ENCODE assay signal across 26 cellular contexts in genomic region chr19:11067356-11068113, GRCh38. TPM values are rescaled to one million over a fixed set of nuclear protein-coding genes. Genes with fewer than 3 reads are reported as not detected.
DNase-seq lines count a peak whose midpoint lies in the region; ATAC-seq, FAIRE-seq and TF ChIP-seq lines count a peak whose summit lies in the region.
"Had no signal": no experiment of that assay in that cellular context is flagged by ENCODE, and none has a peak within 500 bp of the region (broad histone marks: within the 10 kb centered on the region; RNA-seq: fewer than 3 reads in every experiment).

No MANE protein-coding gene starts in this region.

- H2BK20ac ChIP-seq in H9 (ENCODE audit: low read depth, low read length, poor library complexity, severe bottlenecking), result no peak overlapping the region

- ATAC-seq in GM12878 (no peak), GM19452 (IDR thresholded peaks at IDR 0.05; ENCODE audit: unreplicated experiment) (no peak), GM18502 (IDR thresholded peaks at IDR 0.05; ENCODE audit: poor library complexity, unreplicated experiment) (no peak)
- ATAC-seq: effector memory CD8-positive, alpha-beta T cell; left lung; mucosa of descending colon had no signal

- H3K4ac ChIP-seq in H9 (ENCODE audit: low read depth, low read length), result no peak overlapping the region

- no peak for TF ChIP-seq EP300 in GM12878 (IDR thresholded peaks at IDR 0.05; ENCODE audit: borderline replicate concordance in 1 of 2, control insufficient read depth in 1 of 2, low read depth in 2 of 2, low read length in 2 of 2)

- H3K79me1 ChIP-seq in H9 (ENCODE audit: insufficient read depth, low read depth, low read length, poor library complexity, severe bottlenecking), result no peaks in the 10 kb centered on the region

- in situ Hi-C loops in GM12878 (cut with MboI), result no loop called here

- no peaks in the 10 kb centered on the region for H3K27me3 Mint-ChIP-seq in H9 (ENCODE audit: low read depth)
- H3K27me3 Mint-ChIP-seq: effector memory CD8-positive, alpha-beta T cell had no signal

- H3K4me3 Mint-ChIP-seq in H9, result no peak overlapping the region
- H3K4me3 Mint-ChIP-seq: activated B cell treated with CpG ODN at 0.5 μM for 24 hours; effector memory CD8-positive, alpha-beta T cell; T-helper 1 cell treated with Interleukin-12 subunit alpha and Interleukin-12 subunit beta and Interleukin-4 antibody, amounts not matched to agents 30 μg/mL and 1 μg/mL, for 36 hours had no signal

- peaks cover 5 to 11% of the 10 kb centered on the region in 2 experiments for H3K4me1 Mint-ChIP-seq in H9
- H3K4me1 Mint-ChIP-seq: activated B cell treated with CpG ODN at 0.5 μM for 24 hours had no signal

- H2BK120ac ChIP-seq in H9 (ENCODE audit: low read depth, low read length, poor library complexity, severe bottlenecking), result no peak overlapping the region

- POLR2A ChIA-PET in GM12878 (lab: Charles Lee), result no interaction called here

- no peaks in the 10 kb centered on the region; a peak in 1 of 5 replicates for H3K9me3 Mint-ChIP-seq in H9
- H3K9me3 Mint-ChIP-seq: effector memory CD8-positive, alpha-beta T cell; T-helper 1 cell treated with Interleukin-12 subunit alpha and Interleukin-12 subunit beta and Interleukin-4 antibody, amounts not matched to agents 30 μg/mL and 1 μg/mL, for 36 hours had no signal

- H3K4me2 ChIP-seq in H9 (ENCODE audit: insufficient read depth, insufficient read length, low read length) (no peak overlapping the region), GM12878 (ENCODE audit: control insufficient read depth, insufficient read depth) (no peak overlapping the region)

- H3K23ac ChIP-seq in H9 (ENCODE audit: insufficient read length, low read depth, low read length), result no peak overlapping the region

- RAD21 ChIA-PET in GM12878 (lab: Charles Lee; ENCODE audit: unreplicated experiment), result interaction anchor here (0.9 kb wide), 2 partner anchors 32 to 58 kb away, joined by 3 read pairs; no protein-coding TSS in a partner anchor

- no peak overlapping the region for H3T11ph ChIP-seq in H9 (ENCODE audit: low read length)

- H2AK5ac ChIP-seq in H9 (ENCODE audit: insufficient read length, low read length), result no peak overlapping the region

- CTCF ChIA-PET in GM12878 (lab: Yijun Ruan, JAX), result interaction anchor here (0.8 kb wide), 1 partner anchor 63 kb away, joined by 3 read pairs; no protein-coding TSS in a partner anchor

- H3K9ac ChIP-seq in H9 (ENCODE audit: extremely low read depth, insufficient read length, low read length) (no peak overlapping the region), GM12878 (ENCODE audit: control insufficient read depth, insufficient read depth, low read length) (no peak overlapping the region)

- H3K4me3 ChIP-seq in GM12878, result no peak overlapping the region
- no peak overlapping the region for H3K4me3 ChIP-seq in effector memory CD4-positive, alpha-beta T cell (ENCODE audit: insufficient read depth, low read depth, low read length, poor library complexity, severe bottlenecking)
- H3K4me3 ChIP-seq: HAP-1, left lung, MG63, mucosa of descending colon, thoracic aorta had no signal

- H3K36me3 Mint-ChIP-seq in H9 (ENCODE audit: insufficient read depth in 1 of 3, low read depth in 3 of 3), result peaks cover 29 to 38% (median 37%) of the 10 kb centered on the region in 3 experiments

- peak; percentile 41 for FAIRE-seq in GM12878 (lab: Jason Lieb, UNC)

- H3K79me2 ChIP-seq in H9 (ENCODE audit: insufficient read depth, low read length), result no peaks in the 10 kb centered on the region
- H3K79me2 ChIP-seq in GM12878 (ENCODE audit: control insufficient read depth, insufficient read depth, low read length), result no peaks in the 10 kb centered on the region

- H3K36me3 ChIP-seq in GM12878 (ENCODE audit: control insufficient read depth in 2 of 2, insufficient read depth in 2 of 2, low read length in 1 of 2), result peaks cover 2 to 5% of the 10 kb centered on the region in 2 experiments; a peak in 3 of 4 replicates
- H3K36me3 ChIP-seq in effector memory CD4-positive, alpha-beta T cell (ENCODE audit: control insufficient read depth, insufficient read depth, low read length), result no peaks in the 10 kb centered on the region
- H3K36me3 ChIP-seq: thoracic aorta had no signal

- H3K27ac Mint-ChIP-seq in H9, result peak overlapping the region in 2 of 3 experiments; percentile 25 to 83; a peak in 3 of 7 replicates
- H3K27ac Mint-ChIP-seq: activated B cell treated with CpG ODN at 0.5 μM for 24 hours; T-helper 1 cell treated with Interleukin-12 subunit alpha and Interleukin-12 subunit beta and Interleukin-4 antibody, amounts not matched to agents 30 μg/mL and 1 μg/mL, for 36 hours had no signal

- SMC1A ChIA-PET in GM12878 (lab: Charles Lee; ENCODE audit: uncharacterized antibody, unreplicated experiment), result no interaction called here

- H4K8ac ChIP-seq in H9 (replicated peaks; ENCODE audit: insufficient read length, low read depth, low read length), result no peak overlapping the region

- intact Hi-C loops in GM12878 (cut with micrococcal nuclease; ENCODE audit: unreplicated experiment), result no loop called here

- H2BK5ac ChIP-seq in H9 (ENCODE audit: insufficient read length, low read length), result no peak overlapping the region

- H3K4me1 ChIP-seq in H9 (ENCODE audit: insufficient read depth, low read length) (peaks cover 8% of the 10 kb centered on the region; the same call in 1 of the 2 replicates), GM12878 (ENCODE audit: control insufficient read depth, insufficient read depth, low read length) (no peaks in the 10 kb centered on the region)
- no peaks in the 10 kb centered on the region for H3K4me1 ChIP-seq in effector memory CD4-positive, alpha-beta T cell (ENCODE audit: control insufficient read depth, insufficient read depth, low read length, poor library complexity, severe bottlenecking)
- H3K4me1 ChIP-seq: BE2C, HAP-1 had no signal

- TF ChIP-seq CTCF in H9 (conservative IDR thresholded peaks at IDR 0.05) (no peak), GM12878 (IDR thresholded peaks at IDR 0.05 in 2 of 3, conservative IDR thresholded peaks at IDR 0.05 in 1 of 3; ENCODE audit: control insufficient read depth in 2 of 3, extremely low read depth in 1 of 3, insufficient read depth in 1 of 3, low read depth in 3 of 3, low read length in 3 of 3) (no peak)

- peaks cover 2% of the 10 kb centered on the region for H4K20me1 ChIP-seq in H9 (ENCODE audit: control insufficient read depth, insufficient read depth, insufficient read length)
- no peaks in the 10 kb centered on the region for H4K20me1 ChIP-seq in GM12878 (ENCODE audit: control insufficient read depth, insufficient read depth)

- no CpG with 5 or more reads among the region's 8 CpGs for WGBS in H9 (ENCODE audit: extremely low coverage, insufficient read length, low lambda C conversion rate)
- 100% methylated on average over 8 of the region's 8 CpGs for WGBS in GM12878 (ENCODE audit: insufficient coverage, insufficient replicate concordance, low lambda C conversion rate, missing lambda C conversion rate)

- no peak overlapping the region for H2BK15ac ChIP-seq in H9 (ENCODE audit: low read depth, low read length)

- H2BK12ac ChIP-seq in H9 (ENCODE audit: insufficient read length, low read depth, low read length), result no peak overlapping the region

- H3K14ac ChIP-seq in H9 (ENCODE audit: insufficient read depth, low read length), result no peak overlapping the region

- no peak overlapping the region for H3K18ac ChIP-seq in H9 (ENCODE audit: insufficient read length, low read depth, low read length)

- DNase-seq in EL, result peak; percentile 23
- DNase-seq in H9, result no peak
- no peak for DNase-seq in GM12878 (ENCODE audit: low read depth, low spot score)
- peak; percentile 70 for DNase-seq in myocyte (ENCODE audit: low read depth)
- DNase-seq in effector memory CD4-positive, alpha-beta T cell, result no peak
- DNase-seq: activated B cell treated with CpG ODN at 0.5 μM for 24 hours; activated effector memory CD4-positive, alpha-beta T cell treated with anti-CD3 and anti-CD28 coated beads, Interleukin-2, amount 50 U/mL, for 16 hours; anterior cingulate cortex; BE2C; cerebellar nuclear complex; effector memory CD8-positive, alpha-beta T cell; GF-D8; left lung; MG63; mucosa of descending colon; NCI-H1930; NCI-H446; occipital lobe; SHP77; stimulated activated CD4-positive, alpha-beta T cell treated with anti-CD3 and anti-CD28 coated beads, Interleukin-4, amount 100 ng/mL, for 4 hours; stimulated activated CD8-positive, alpha-beta memory T cell treated with anti-CD3 and anti-CD28 coated beads, Interleukin-4, amount 100 ng/mL, for 48 hours had no signal

- no peak for TF ChIP-seq RAD21 in GM12878 (IDR thresholded peaks at IDR 0.05; ENCODE audit: insufficient read depth, low read depth, low read length)

- H4K91ac ChIP-seq in H9 (ENCODE audit: insufficient read length, low read depth, low read length), result no peak overlapping the region

- H3K56ac ChIP-seq in H9 (ENCODE audit: insufficient read length, low read depth, low read length), result no peak overlapping the region

- BruUV-seq in GM12878 (replicated peaks; lab: Mats Ljungman, UMichigan), result no TSS peak

- H3K27ac ChIP-seq in H9 (ENCODE audit: insufficient read length, low read depth, low read length), result no peak overlapping the region
- H3K27ac ChIP-seq in GM12878 (ENCODE audit: control insufficient read depth, insufficient read depth), result no peak overlapping the region
- no peak overlapping the region for H3K27ac ChIP-seq in effector memory CD4-positive, alpha-beta T cell (ENCODE audit: insufficient read depth, low read length, poor library complexity, severe bottlenecking)
- H3K27ac ChIP-seq: left lung, thoracic aorta had no signal

- H2AFZ ChIP-seq in H9 (ENCODE audit: low read length), result no peak overlapping the region
- H2AFZ ChIP-seq in GM12878 (ENCODE audit: control insufficient read depth, low read depth, low read length), result no peak overlapping the region

- H3K27me3 ChIP-seq in H9 (ENCODE audit: insufficient read depth, low read length) (no peaks in the 10 kb centered on the region), GM12878 (replicated peaks in 1 of 2; ENCODE audit: control insufficient read depth in 2 of 2, insufficient read depth in 2 of 2, low read length in 1 of 2) (no peaks in the 10 kb centered on the region)
- H3K27me3 ChIP-seq in effector memory CD4-positive, alpha-beta T cell (replicated peaks; ENCODE audit: control insufficient read depth, insufficient read depth, low read length, poor library complexity, severe bottlenecking), result no peaks in the 10 kb centered on the region
- H3K27me3 ChIP-seq: BE2C, left lung, MG63 had no signal

- H3K9me3 ChIP-seq in H9 (ENCODE audit: control insufficient read depth, low read depth, low read length), result no peaks in the 10 kb centered on the region
- no peaks in the 10 kb centered on the region for H3K9me3 ChIP-seq in GM12878 (replicated peaks; ENCODE audit: control insufficient read depth, insufficient read depth, low read length)
- H3K9me3 ChIP-seq in effector memory CD4-positive, alpha-beta T cell (ENCODE audit: control insufficient read depth, low read length), result no peaks in the 10 kb centered on the region
- H3K9me3 ChIP-seq: BE2C, HAP-1, left lung, MG63, mucosa of descending colon, thoracic aorta had no signal

- H4K5ac ChIP-seq in H9 (ENCODE audit: insufficient read length, low read depth, low read length), result no peak overlapping the region

- H3K23me2 ChIP-seq in H9 (ENCODE audit: insufficient read length, low read depth, low read length, poor library complexity, severe bottlenecking), result no peaks in the 10 kb centered on the region

- TF ChIP-seq POLR2A in GM12878 (IDR thresholded peaks at IDR 0.05; ENCODE audit: low read depth, low read length), result 0 out of 2 replicates have a peak, but pooled peaks have one; percentile 20

RNA-seq across cellular contexts. Expression of gene LDLR, which starts 21.7 kb away (rescaled TPM):
- total RNA-seq in H9 (2021), result 81.3 and 92.7 TPM in 2 replicates
- 218 and 237 TPM in 2 replicates for total RNA-seq in GM12878 (2013; cell fraction: nucleolus; rRNA removed)
- total RNA-seq in GM12878 (2014; rRNA removed), result 39.0 and 43.4 TPM in 2 replicates
- 29.4 and 30.7 TPM in 2 replicates for total RNA-seq in GM12878 (2014; rRNA removed; fragmentation: Illumina TruSeq; extraction: Trizol)
- 56.8 and 59.2 TPM in 2 replicates for total RNA-seq in GM12878 (2021)
- 13.2 TPM for polyA plus RNA-seq in GM12878 (2011; ENCODE audit: low read depth)
- polyA plus RNA-seq in GM12878 (2011; rRNA removed), result 19.4 and 42.8 TPM in 2 replicates
- polyA plus RNA-seq in GM12878 (2011; cell fraction: cytosol; rRNA removed), result 34.6 and 36.3 TPM in 2 replicates
- 49.0 and 57.5 TPM in 2 replicates for polyA plus RNA-seq in GM12878 (2011; cell fraction: nucleus; rRNA removed)
- 26.4 and 34.5 TPM in 2 replicates for polyA plus RNA-seq in GM12878 (2012)
- polyA plus RNA-seq in GM12878 (2014; fragmentation: Illumina TruSeq; extraction: Trizol), result 23.1 and 25.3 TPM in 2 replicates
- polyA plus RNA-seq in GM12878 (2014; fragmentation: Nextera tagmentation; extraction: Ambion mirVana), result 10 to 100 TPM; 11.3 to 15.9 TPM
- 26.7 and 38.4 TPM in 2 replicates for polyA plus RNA-seq in GM12878 (2014; rRNA removed)
- 10 to 100 TPM; 17.1 to 18.5 TPM for polyA plus RNA-seq in GM12878 (2016; fragmentation: Nextera tagmentation; extraction: Ambion mirVana)
- 95.8 and 116 TPM in 2 replicates for polyA minus RNA-seq in GM12878 (2011; rRNA and poly(A)+ RNA removed)
- 39.6 and 41.5 TPM in 2 replicates for polyA minus RNA-seq in GM12878 (2011; cell fraction: cytosol; rRNA and poly(A)+ RNA removed)
- polyA minus RNA-seq in GM12878 (2011; cell fraction: nucleus; rRNA and poly(A)+ RNA removed), result 80.6 and 135 TPM in 2 replicates
- total RNA-seq in myocyte, result 80.0 and 152 TPM in 2 replicates
- 90.7 TPM for polyA plus RNA-seq in myocyte (2012)

Comparison
In these comparisons a context has a peak if more than half of its experiments do, and no peak if none do; other contexts are left out.
1. DNase-seq: peak in EL (single experiment) and myocyte (single experiment); none in H9 (single experiment), GM12878 (single experiment) and effector memory CD4-positive, alpha-beta T cell (0 of 3).